ENCODE assay signal across 22 cellular contexts in genomic region chr1:178166625-178167024, GRCh38.
"Had no signal": no experiment of that assay in that cellular context is flagged by ENCODE, and none has a peak within 500 bp of the region (broad histone marks: within the 10 kb centered on the region; RNA-seq: fewer than 3 reads in every experiment).

No MANE protein-coding gene starts in this region.

- DNase-seq: dermis blood vessel endothelial cell; effector memory CD4-positive, alpha-beta T cell; foreskin melanocyte; hypothalamus; immature natural killer cell; kidney; right lobe of liver; stimulated activated CD4-positive, alpha-beta T cell treated with anti-CD3 and anti-CD28 coated beads, Interleukin-12 subunit alpha, Interleukin-12 subunit beta, amount 100 ng/mL, for 4 hours; stimulated activated CD4-positive, alpha-beta T cell treated with anti-CD3 and anti-CD28 coated beads, Interleukin-1b, Interleukin-23, amount 100 ng/mL, for 48 hours; stimulated activated CD4-positive, alpha-beta T cell treated with anti-CD3 and anti-CD28 coated beads, Interleukin-4, amount 100 ng/mL, for 1 hour; stimulated activated CD8-positive, alpha-beta memory T cell treated with anti-CD3 and anti-CD28 coated beads, Interleukin-4, amount 100 ng/mL, for 48 hours; stimulated activated naive CD4-positive, alpha-beta T cell; stimulated activated naive CD8-positive, alpha-beta T cell treated with anti-CD3 and anti-CD28 coated beads, Interleukin-15, amount 100 ng/mL, for 72 hours; thyroid gland; trophoblast cell had no signal

- H3K4me2 ChIP-seq: smooth muscle cell had no signal

- H3K27me3 ChIP-seq: esophagus muscularis mucosa, right lobe of liver, thyroid gland, vagina had no signal

- H3K4me1 ChIP-seq: parathyroid adenoma, right lobe of liver, thyroid gland, vagina had no signal

- H3K79me2 ChIP-seq: parathyroid adenoma had no signal

- H3K9ac ChIP-seq: parathyroid adenoma had no signal

- H3K4me3 ChIP-seq: coronary artery, esophagus muscularis mucosa, lung, right lobe of liver, smooth muscle cell, thyroid gland, vagina had no signal

- H2AFZ ChIP-seq: parathyroid adenoma had no signal

- H3K36me3 ChIP-seq: esophagus muscularis mucosa, right lobe of liver, thyroid gland, vagina had no signal

- H3K9me3 ChIP-seq: esophagus muscularis mucosa, right lobe of liver, thyroid gland, vagina had no signal

- FAIRE-seq: endothelial cell of umbilical vein had no signal

- H3K27ac ChIP-seq: coronary artery, esophagus muscularis mucosa, parathyroid adenoma, right lobe of liver, thyroid gland, vagina had no signal
